Comparison of ENCODE assay signal across 8 cellular contexts in genomic region chr7:76549025-76549854, GRCh38. TPM values are rescaled to one million over a fixed set of nuclear protein-coding genes. Genes with fewer than 3 reads are reported as not detected.
DNase-seq lines count a peak whose midpoint lies in the region; ATAC-seq and TF ChIP-seq lines count a peak whose summit lies in the region.
"Not testable (repeated sequence)": the region's sequence is repeated elsewhere in the genome, so short reads cannot be mapped to it uniquely, and the experiment has no call there.

No MANE protein-coding gene starts in this region.

- DNase-seq in DMS 273 (lab: John Stamatoyannopoulos, UW; ENCODE audit: unreplicated experiment) (peak; percentile 97), activated T-cell treated with anti-CD3 and anti-CD28 coated beads for 1 hour (ENCODE audit: low read depth) (peak; percentile 71), epithelial cell of esophagus (ENCODE audit: low read depth) (peak; percentile 71)
- DNase-seq in stimulated activated CD8-positive, alpha-beta memory T cell treated with anti-CD3 and anti-CD28 coated beads, Interleukin-2, amount 100 ng/mL, for 1 hour (ENCODE audit: low read depth in 2 of 2) = peak; percentile 59 to 72

- H4K20me1 ChIP-seq in OCI-LY1 (ENCODE audit: insufficient read depth, low read length) = not testable (repeated sequence)

- not testable (repeated sequence) for H2AFZ ChIP-seq in OCI-LY1 (ENCODE audit: low read length)

- not testable (repeated sequence) for H3F3A ChIP-seq in OCI-LY1 (ENCODE audit: insufficient read depth, low read length)

- peak overlapping the region; percentile 58; the same call in 1 of the 2 replicates for H3K27ac ChIP-seq in HUES64 (ENCODE audit: low read depth, low read length)
- not testable (repeated sequence) for H3K27ac ChIP-seq in OCI-LY1 (ENCODE audit: low read depth, low read length, poor library complexity, severe bottlenecking)

- peaks cover 12% of the 10 kb centered on the region for H3K79me2 ChIP-seq in OCI-LY1 (ENCODE audit: insufficient read depth, low read length)

- peak overlapping the region; percentile 84 for H3K4me3 ChIP-seq in HUES64 (ENCODE audit: low read length)
- peak overlapping the region; percentile 73 for H3K4me3 ChIP-seq in OCI-LY1 (ENCODE audit: low read depth, low read length, poor library complexity, severe bottlenecking)
- H3K4me3 ChIP-seq in epithelial cell of esophagus (ENCODE audit: low read length) = peak overlapping the region; percentile 67
- H3K4me3 ChIP-seq in mononuclear cell (ENCODE audit: low read length) = peak overlapping the region; percentile 63

- not testable (repeated sequence) for TF ChIP-seq CTCF in OCI-LY1 (IDR thresholded peaks at IDR 0.05; ENCODE audit: low read length); epithelial cell of esophagus (IDR thresholded peaks at IDR 0.05; ENCODE audit: insufficient read depth, low read depth, low read length, missing control alignments)

- peak; percentile 99 for ATAC-seq in GM21526 (IDR thresholded peaks at IDR 0.05; ENCODE audit: low FRiP score, unreplicated experiment)

- WGBS in HUES64 = under 1% methylated on average over 71 of the region's 71 CpGs

- H3K36me3 ChIP-seq in HUES64 (ENCODE audit: insufficient read depth, low read length) = not testable (repeated sequence)
- peaks cover 11% of the 10 kb centered on the region; the same call in 1 of the 2 replicates for H3K36me3 ChIP-seq in OCI-LY1 (ENCODE audit: insufficient read depth, low read length)

- H3K4me1 ChIP-seq in HUES64 (ENCODE audit: insufficient read depth, low read length); OCI-LY1 (ENCODE audit: insufficient read depth, low read length, severe bottlenecking); mononuclear cell (ENCODE audit: insufficient read depth, low read length): not testable (repeated sequence)

- H3K9me3 ChIP-seq in HUES64 (ENCODE audit: insufficient read depth, low read depth, low read length); OCI-LY1 (ENCODE audit: low read length); mononuclear cell (ENCODE audit: low read depth, low read length): not testable (repeated sequence)

- not testable (repeated sequence) for H3K27me3 ChIP-seq in HUES64 (ENCODE audit: insufficient read depth, low read length); OCI-LY1 (ENCODE audit: insufficient read depth, low read length); mononuclear cell (ENCODE audit: insufficient read depth, low read length)

- H3K9ac ChIP-seq in HUES64 (ENCODE audit: low read depth, low read length) (peak overlapping the region; percentile 83), OCI-LY1 (ENCODE audit: low read length) (peak overlapping the region; percentile 80)

- not testable (repeated sequence) for H3K9me2 ChIP-seq in OCI-LY1 (ENCODE audit: low read depth, low read length)

- H3K4me2 ChIP-seq in OCI-LY1 (ENCODE audit: low read length) = peak overlapping the region; percentile 82

RNA-seq across cellular contexts. Expression of gene SPDYE16, which starts 6.1 kb away (rescaled TPM):
- polyA plus RNA-seq in HUES64 (2013, experiment 1 of 2) = not detected
- polyA plus RNA-seq in HUES64 (2013, experiment 2 of 2) = not detected
- 0.10 TPM for total RNA-seq in mononuclear cell

RNA-seq across cellular contexts. Expression of gene UPK3B, which starts 38.9 kb away (rescaled TPM):
- polyA plus RNA-seq in HUES64 (2013, experiment 1 of 2) = 1.3 TPM
- 0.82 TPM for polyA plus RNA-seq in HUES64 (2013, experiment 2 of 2)
- 0.52 TPM for total RNA-seq in mononuclear cell
